In the genomic region with DNA sequence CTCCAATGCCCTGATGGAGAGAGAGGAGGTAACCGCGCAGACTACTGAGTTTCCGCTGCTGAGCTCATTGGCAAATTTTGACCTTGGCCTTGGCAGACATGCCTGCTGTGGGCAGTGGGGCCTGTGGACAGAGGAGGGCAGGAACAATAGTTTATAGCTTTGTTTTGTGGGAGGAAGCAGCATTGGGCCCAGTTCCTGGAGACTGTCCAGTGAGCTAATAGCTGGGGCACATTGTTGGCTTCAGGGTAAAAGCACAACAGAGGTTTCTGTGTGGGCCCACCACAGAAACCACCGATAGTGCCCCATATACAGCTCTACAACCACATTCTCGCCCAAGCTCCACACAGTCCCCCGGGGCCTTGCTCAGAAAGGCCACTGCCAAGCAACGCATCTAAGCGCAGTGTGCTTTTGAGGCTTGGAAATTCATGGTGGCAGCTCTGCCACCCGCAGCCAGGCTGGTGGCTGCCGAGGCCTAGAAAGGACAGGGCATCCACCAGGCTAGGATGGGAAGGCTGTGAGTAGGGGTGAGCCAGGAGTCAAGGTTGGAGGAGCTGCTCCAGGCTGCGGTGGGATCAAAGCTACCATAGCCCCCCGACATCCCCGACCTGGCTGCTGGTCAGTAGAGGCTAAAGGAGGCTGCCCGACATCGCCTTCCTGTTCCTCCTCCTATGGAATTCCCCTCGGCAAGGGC, we compare ENCODE assay signal across 12 cellular contexts. TPM values are rescaled to one million over a fixed set of nuclear protein-coding genes. Genes with fewer than 3 reads are reported as not detected.
DNase-seq lines count a peak whose midpoint lies in the region; ATAC-seq and TF ChIP-seq lines count a peak whose summit lies in the region.
"Had no signal": no experiment of that assay in that cellular context is flagged by ENCODE, and none has a peak within 500 bp of the region (broad histone marks: within the 10 kb centered on the region; RNA-seq: fewer than 3 reads in every experiment).

No MANE protein-coding gene starts in this region.

- H3K4me3 Mint-ChIP-seq in CD4-positive, alpha-beta memory T cell: no peak overlapping the region
- H3K4me3 Mint-ChIP-seq: CD8-positive, alpha-beta memory T cell; memory B cell had no signal

- no peak overlapping the region for H3K27ac ChIP-seq in HEK293 (ENCODE audit: extremely low read depth, low read depth, low read length)
- H3K27ac ChIP-seq in SJSA1: peak overlapping the region; percentile 66
- H3K27ac ChIP-seq in lower lobe of right lung: no peak overlapping the region
- no peak overlapping the region for H3K27ac ChIP-seq in CD4-positive, alpha-beta memory T cell (ENCODE audit: low read depth, low read length)

- peak; percentile 68 for DNase-seq in GM12865 (ENCODE audit: low read depth)
- peak; percentile 89 to 90 for DNase-seq in SJSA1 (ENCODE audit: low read depth in 1 of 2, low spot score in 2 of 2)
- DNase-seq in lower lobe of right lung: peak; percentile 15
- DNase-seq in CD4-positive, alpha-beta memory T cell: no peak
- no peak for DNase-seq in NK-92 treated with Interleukin-12 subunit alpha and Interleukin-12 subunit beta, amount 100 ng/mL, for 24 hours (lab: John Stamatoyannopoulos, UW)
- no peak for DNase-seq in NCI-H774 (lab: John Stamatoyannopoulos, UW)
- DNase-seq: activated CD4-positive, CD25-positive, alpha-beta regulatory T cell; CD8-positive, alpha-beta memory T cell; OCI-M1 had no signal

- H3K36me3 ChIP-seq in HEK293 (ENCODE audit: control insufficient read depth in 2 of 2, insufficient read depth in 1 of 2, low read length in 2 of 2) (no peaks in the 10 kb centered on the region), SJSA1 (no peaks in the 10 kb centered on the region), lower lobe of right lung (no peaks in the 10 kb centered on the region)
- no peaks in the 10 kb centered on the region for H3K36me3 ChIP-seq in CD4-positive, alpha-beta memory T cell (ENCODE audit: insufficient read depth, low read length)

- H3K4me1 Mint-ChIP-seq in CD4-positive, alpha-beta memory T cell: no peaks in the 10 kb centered on the region
- H3K4me1 Mint-ChIP-seq: CD8-positive, alpha-beta memory T cell had no signal

- POLR2A ChIA-PET in HEK293 (lab: Yijun Ruan, JAX): no interaction called here
- POLR2A ChIA-PET in CD4-positive, alpha-beta memory T cell (lab: Charles Lee; ENCODE audit: partially characterized antibody): no interaction called here

- H3K36me3 Mint-ChIP-seq in CD4-positive, alpha-beta memory T cell: no peaks in the 10 kb centered on the region
- H3K36me3 Mint-ChIP-seq: CD8-positive, alpha-beta memory T cell; memory B cell had no signal

- peaks cover 1 to 2% of the 10 kb centered on the region in 2 donors for H3K27me3 Mint-ChIP-seq in CD4-positive, alpha-beta memory T cell

- intact Hi-C loops in lower lobe of right lung (cut with DNase I): no loop called here
- intact Hi-C loops in CD4-positive, alpha-beta memory T cell (cut with micrococcal nuclease): no loop called here

- H3K27me3 ChIP-seq in SJSA1 (replicated peaks): no peaks in the 10 kb centered on the region
- no peaks in the 10 kb centered on the region for H3K27me3 ChIP-seq in lower lobe of right lung (ENCODE audit: low read depth)
- no peaks in the 10 kb centered on the region for H3K27me3 ChIP-seq in CD4-positive, alpha-beta memory T cell (ENCODE audit: insufficient read depth, low read length)

- ATAC-seq in lower lobe of right lung: no peak
- ATAC-seq in GM21529 (IDR thresholded peaks at IDR 0.05; ENCODE audit: unreplicated experiment): no peak

- peaks cover 8% of the 10 kb centered on the region for H3K4me1 ChIP-seq in HEK293 (ENCODE audit: control insufficient read depth, insufficient read depth, low read length)
- H3K4me1 ChIP-seq in SJSA1 (replicated peaks): peaks cover 69% of the 10 kb centered on the region
- H3K4me1 ChIP-seq in lower lobe of right lung: peaks cover 7% of the 10 kb centered on the region
- H3K4me1 ChIP-seq in CD4-positive, alpha-beta memory T cell (ENCODE audit: insufficient read depth, low read length): no peaks in the 10 kb centered on the region

- TF ChIP-seq CTCF in GM12865 (IDR thresholded peaks at IDR 0.05; ENCODE audit: insufficient read depth, low read depth, low read length, missing control alignments) (no peak), HEK293 (tag by site-specific recombination; IDR thresholded peaks at IDR 0.05) (no peak), lower lobe of right lung (IDR thresholded peaks at IDR 0.05) (no peak)

- H3K9me3 ChIP-seq in HEK293 (ENCODE audit: control insufficient read depth, insufficient read depth, low read depth, low read length): no peaks in the 10 kb centered on the region
- no peaks in the 10 kb centered on the region for H3K9me3 ChIP-seq in SJSA1 (replicated peaks)
- H3K9me3 ChIP-seq in lower lobe of right lung: no peaks in the 10 kb centered on the region
- H3K9me3 ChIP-seq in CD4-positive, alpha-beta memory T cell (ENCODE audit: control insufficient read depth in 1 of 2, low read length in 2 of 2): no peaks in the 10 kb centered on the region

- no peak overlapping the region for H3K4me3 ChIP-seq in GM12865 (ENCODE audit: low read depth, low read length)
- H3K4me3 ChIP-seq in HEK293 (ENCODE audit: low read depth, low read length): no peak overlapping the region
- no peak overlapping the region for H3K4me3 ChIP-seq in SJSA1
- H3K4me3 ChIP-seq in lower lobe of right lung: no peak overlapping the region
- no peak overlapping the region for H3K4me3 ChIP-seq in CD4-positive, alpha-beta memory T cell (ENCODE audit: low read length in 2 of 2)

- CTCF ChIA-PET in HEK293 (lab: Yijun Ruan, JAX): interaction anchor here (0.6 to 1.3 kb wide), 6 partner anchors 8 to 498 kb away, joined by 3 to 5 read pairs (median 3); no protein-coding TSS in a partner anchor
- CTCF ChIA-PET in CD4-positive, alpha-beta memory T cell (lab: Charles Lee; ENCODE audit: partially characterized antibody): interaction anchor here (1.6 kb wide), 1 partner anchor 22 kb away, joined by 5 read pairs; no protein-coding TSS in a partner anchor

- H3K27ac Mint-ChIP-seq in CD4-positive, alpha-beta memory T cell: no peak overlapping the region
- H3K27ac Mint-ChIP-seq: memory B cell had no signal

- no peaks in the 10 kb centered on the region for H3K9me3 Mint-ChIP-seq in CD4-positive, alpha-beta memory T cell
- H3K9me3 Mint-ChIP-seq: CD8-positive, alpha-beta memory T cell; memory B cell had no signal

TF ChIP-seq in HEK293, 187 proteins besides CTCF, POLR2A, EP300 and RAD21:
- TF ChIP-seq, protein P1, sequence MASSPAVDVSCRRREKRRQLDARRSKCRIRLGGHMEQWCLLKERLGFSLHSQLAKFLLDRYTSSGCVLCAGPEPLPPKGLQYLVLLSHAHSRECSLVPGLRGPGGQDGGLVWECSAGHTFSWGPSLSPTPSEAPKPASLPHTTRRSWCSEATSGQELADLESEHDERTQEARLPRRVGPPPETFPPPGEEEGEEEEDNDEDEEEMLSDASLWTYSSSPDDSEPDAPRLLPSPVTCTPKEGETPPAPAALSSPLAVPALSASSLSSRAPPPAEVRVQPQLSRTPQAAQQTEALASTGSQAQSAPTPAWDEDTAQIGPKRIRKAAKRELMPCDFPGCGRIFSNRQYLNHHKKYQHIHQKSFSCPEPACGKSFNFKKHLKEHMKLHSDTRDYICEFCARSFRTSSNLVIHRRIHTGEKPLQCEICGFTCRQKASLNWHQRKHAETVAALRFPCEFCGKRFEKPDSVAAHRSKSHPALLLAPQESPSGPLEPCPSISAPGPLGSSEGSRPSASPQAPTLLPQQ (tag by site-specific recombination; IDR thresholded peaks at IDR 0.05): 0 out of 2 replicates have a peak, but pooled peaks have one; percentile 16
- TF ChIP-seq ZNF175 (tag by site-specific recombination; IDR thresholded peaks at IDR 0.05): no peak

RNA-seq across cellular contexts. Expression of a gene that starts 43.2 kb away (rescaled TPM):
- total RNA-seq in SJSA1 (2014; rRNA removed; shearing (Covaris generic)): 61.4 and 75.1 TPM in 2 replicates
- 0.77 TPM for total RNA-seq in lower lobe of right lung
- not detected for total RNA-seq in CD4-positive, alpha-beta memory T cell
- polyA plus RNA-seq in CD4-positive, alpha-beta memory T cell: not detected

RNA-seq across cellular contexts. Expression of a gene that starts 53.3 kb away (rescaled TPM):
- 11.3 and 14.5 TPM in 2 replicates for total RNA-seq in SJSA1 (2014; rRNA removed; shearing (Covaris generic))
- 14.8 TPM for total RNA-seq in lower lobe of right lung
- 10 to 100 TPM; 10.1 to 10.6 TPM for total RNA-seq in CD4-positive, alpha-beta memory T cell
- polyA plus RNA-seq in CD4-positive, alpha-beta memory T cell: 1 to 10 TPM; 2.5 to 2.6 TPM

Comparison
In these comparisons a context has a peak if more than half of its experiments do, and no peak if none do; other contexts are left out.
1. DNase-seq: peak in GM12865 (single experiment), SJSA1 (2 of 2) and lower lobe of right lung (single experiment); none in CD4-positive, alpha-beta memory T cell (0 of 5), NK-92 treated with Interleukin-12 subunit alpha and Interleukin-12 subunit beta, amount 100 ng/mL, for 24 hours (single experiment) and NCI-H774 (single experiment).
2. RNA of a gene that starts 43.2 kb away (total RNA-seq): 61.4 to 75.1 TPM in SJSA1; 0.77 TPM in lower lobe of right lung (single experiment) and not detected in CD4-positive, alpha-beta memory T cell; every median in the first group is over 10 times any median in the second.